ENCODE assay signal across 10 cellular contexts in the genomic region with DNA sequence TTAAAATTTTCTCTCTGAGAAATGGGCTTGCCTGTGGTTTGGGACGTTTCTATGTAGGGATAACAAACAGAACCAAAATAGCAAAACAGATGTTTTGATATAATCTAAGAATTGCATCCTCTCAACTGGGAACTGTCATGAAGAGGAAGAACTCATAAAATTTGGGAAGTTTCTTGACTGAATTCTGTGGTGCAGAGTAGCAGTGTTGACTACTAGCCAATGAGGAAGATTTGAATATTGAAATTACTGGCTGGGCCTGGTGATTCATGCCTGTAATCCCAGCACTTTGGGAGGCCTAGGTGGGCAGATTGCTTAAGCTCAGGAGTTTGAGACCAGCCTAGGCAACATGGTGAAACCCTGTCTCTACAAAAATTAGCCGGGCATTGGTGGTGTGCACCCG. TPM values are rescaled to one million over a fixed set of nuclear protein-coding genes. Genes with fewer than 3 reads are reported as not detected.
DNase-seq lines count a peak whose midpoint lies in the region; FAIRE-seq and TF ChIP-seq lines count a peak whose summit lies in the region.
"Had no signal": no experiment of that assay in that cellular context is flagged by ENCODE, and none has a peak within 500 bp of the region (broad histone marks: within the 10 kb centered on the region; RNA-seq: fewer than 3 reads in every experiment).

No MANE protein-coding gene starts in this region.

- CTCF ChIA-PET in activated naive CD4-positive, alpha-beta T cell treated with anti-CD3 and anti-CD28 coated beads, Interleukin-2, amount 10 ng/mL, durations not matched to agents 7 days and 5 days (lab: Charles Lee): interaction anchor here (1.3 to 1.4 kb wide), 2 partner anchors 75 to 86 kb away, joined by 3 to 6 read pairs; no protein-coding TSS in a partner anchor

- H3K4me3 Mint-ChIP-seq in activated naive CD4-positive, alpha-beta T cell treated with anti-CD3 and anti-CD28 coated beads, Interleukin-2, amount 10 ng/mL, durations not matched to agents 7 days and 5 days: peak overlapping the region; percentile 59
- H3K4me3 Mint-ChIP-seq in activated naive CD8-positive, alpha-beta T cell: peak overlapping the region; percentile 36
- no peak overlapping the region for H3K4me3 Mint-ChIP-seq in type B pancreatic cell

- H3K36me3 Mint-ChIP-seq in activated naive CD4-positive, alpha-beta T cell treated with anti-CD3 and anti-CD28 coated beads, Interleukin-2, amount 10 ng/mL, durations not matched to agents 7 days and 5 days: peaks cover 49% of the 10 kb centered on the region
- peaks cover 18% of the 10 kb centered on the region for H3K36me3 Mint-ChIP-seq in activated naive CD8-positive, alpha-beta T cell
- H3K36me3 Mint-ChIP-seq in type B pancreatic cell: peaks cover 27% of the 10 kb centered on the region

- no peak for TF ChIP-seq POLR2A in GM12892 (IDR thresholded peaks at IDR 0.05; ENCODE audit: low read depth, low read length)

- no peak for DNase-seq in activated naive CD4-positive, alpha-beta T cell treated with anti-CD3 and anti-CD28 coated beads, Interleukin-2, amount 10 ng/mL, durations not matched to agents 7 days and 5 days
- no peak for DNase-seq in activated naive CD4-positive, alpha-beta T cell (lab: John Stamatoyannopoulos, UW)
- DNase-seq in type B pancreatic cell (ENCODE audit: extremely low spot score, unreplicated experiment): no peak
- DNase-seq in HPDE6-E6E7 (ENCODE audit: extremely low spot score): no peak
- no peak for DNase-seq in GM12892 (ENCODE audit: insufficient read length)
- no peak for DNase-seq in NCI-H2227 treated with DMSO at 0.1 percent for 48 hours (lab: John Stamatoyannopoulos, UW)
- DNase-seq: amniotic stem cell, NCI-H1694 had no signal

- no peaks in the 10 kb centered on the region for H3K27me3 Mint-ChIP-seq in activated naive CD4-positive, alpha-beta T cell treated with anti-CD3 and anti-CD28 coated beads, Interleukin-2, amount 10 ng/mL, durations not matched to agents 7 days and 5 days
- H3K27me3 Mint-ChIP-seq in activated naive CD8-positive, alpha-beta T cell: no peaks in the 10 kb centered on the region
- no peaks in the 10 kb centered on the region for H3K27me3 Mint-ChIP-seq in type B pancreatic cell

- H3K27ac ChIP-seq in layer of hippocampus (ENCODE audit: low read depth, low read length): peak overlapping the region; percentile 64

- no peak for TF ChIP-seq CTCF in type B pancreatic cell (conservative IDR thresholded peaks at IDR 0.05)

- H3K27ac Mint-ChIP-seq in activated naive CD4-positive, alpha-beta T cell treated with anti-CD3 and anti-CD28 coated beads, Interleukin-2, amount 10 ng/mL, durations not matched to agents 7 days and 5 days: peak overlapping the region; percentile 80
- H3K27ac Mint-ChIP-seq in activated naive CD8-positive, alpha-beta T cell: peak overlapping the region; percentile 82
- peak overlapping the region; percentile 61 for H3K27ac Mint-ChIP-seq in type B pancreatic cell

- H3K9me3 Mint-ChIP-seq in activated naive CD4-positive, alpha-beta T cell treated with anti-CD3 and anti-CD28 coated beads, Interleukin-2, amount 10 ng/mL, durations not matched to agents 7 days and 5 days: no peaks in the 10 kb centered on the region
- H3K9me3 Mint-ChIP-seq in activated naive CD8-positive, alpha-beta T cell (ENCODE audit: low read depth): no peaks in the 10 kb centered on the region
- no peaks in the 10 kb centered on the region for H3K9me3 Mint-ChIP-seq in type B pancreatic cell

- no peak for FAIRE-seq in GM12892 (lab: Jason Lieb, UNC)

- no peaks in the 10 kb centered on the region for H3K27me3 ChIP-seq in layer of hippocampus (ENCODE audit: control insufficient read depth, insufficient read depth, low read length)

- peaks cover 74% of the 10 kb centered on the region for H3K4me1 Mint-ChIP-seq in activated naive CD4-positive, alpha-beta T cell treated with anti-CD3 and anti-CD28 coated beads, Interleukin-2, amount 10 ng/mL, durations not matched to agents 7 days and 5 days
- H3K4me1 Mint-ChIP-seq in activated naive CD8-positive, alpha-beta T cell (ENCODE audit: low read depth): peaks cover 86% of the 10 kb centered on the region
- H3K4me1 Mint-ChIP-seq in type B pancreatic cell (ENCODE audit: unreplicated experiment): peaks cover 41% of the 10 kb centered on the region

RNA-seq across cellular contexts. Expression of gene ZNF609, which starts 42.2 kb away (rescaled TPM):
- 51.5 and 53.1 TPM in 2 replicates for total RNA-seq in type B pancreatic cell (ENCODE audit: low replicate concordance)
- 13.5 TPM for polyA plus RNA-seq in GM12892 (2012; ENCODE audit: missing spikeins)
